Comparison of ENCODE assay signal across 8 cellular contexts in the genomic region with DNA sequence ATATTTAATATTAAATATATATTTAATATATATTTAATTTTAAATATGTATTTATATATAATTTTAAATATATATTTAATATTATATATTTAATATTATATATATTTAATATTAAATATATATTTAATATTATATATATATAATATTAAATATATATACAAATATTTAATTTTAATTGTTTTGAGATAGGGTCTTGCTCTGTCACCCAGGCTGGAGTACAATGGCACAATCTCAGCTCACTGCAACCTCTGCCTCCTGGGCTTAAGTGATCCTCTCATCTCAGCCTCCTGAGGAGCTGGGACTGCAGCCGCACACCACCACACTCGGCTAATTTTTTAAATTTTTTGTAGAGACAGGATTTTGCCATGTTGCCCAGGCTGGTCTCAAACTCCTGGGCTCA. TPM values are rescaled to one million over a fixed set of nuclear protein-coding genes. Genes with fewer than 3 reads are reported as not detected.
DNase-seq lines count a peak whose midpoint lies in the region; ATAC-seq and TF ChIP-seq lines count a peak whose summit lies in the region.
"Not testable (repeated sequence)": the region's sequence is repeated elsewhere in the genome, so short reads cannot be mapped to it uniquely, and the experiment has no call there.
"Had no signal": no experiment of that assay in that cellular context is flagged by ENCODE, and none has a peak within 500 bp of the region (broad histone marks: within the 10 kb centered on the region; RNA-seq: fewer than 3 reads in every experiment).

No MANE protein-coding gene starts in this region.

- not testable (repeated sequence) for H3K27me3 ChIP-seq in esophagus (ENCODE audit: control insufficient read depth in 1 of 2, insufficient read depth in 2 of 2, low read length in 2 of 2); left ventricle myocardium inferior (ENCODE audit: low read depth); lower lobe of right lung (ENCODE audit: low read depth); gastrocnemius medialis

- WGBS in esophagus, 2 donors = 90 to 96% methylated on average over 2 of the region's 2 CpGs

- H3K9me3 ChIP-seq in KOPT-K1 (ENCODE audit: insufficient read depth, low read length, poor library complexity, severe bottlenecking); esophagus (ENCODE audit: control insufficient read depth in 2 of 2, insufficient read depth in 1 of 2, low read depth in 1 of 2, low read length in 1 of 2); left ventricle myocardium inferior (replicated peaks); lower lobe of right lung; gastrocnemius medialis: not testable (repeated sequence)

- H3K4me3 ChIP-seq in esophagus (ENCODE audit: low read depth in 1 of 2, low read length in 2 of 2); left ventricle myocardium inferior; lower lobe of right lung: not testable (repeated sequence)
- H3K4me3 ChIP-seq in gastrocnemius medialis = peak overlapping the region in 1 of 4 donors; percentile 14

- in situ Hi-C loops in gastrocnemius medialis (cut with MboI; ENCODE audit: low sequenced_read_pairs in 4 of 4) = not testable (repeated sequence)

- peaks cover 14% of the 10 kb centered on the region for H3K27me3 Mint-ChIP-seq in WTC11 (ENCODE audit: low read depth)
- not testable (repeated sequence) for H3K27me3 Mint-ChIP-seq in type B pancreatic cell

- H3K4me1 Mint-ChIP-seq in WTC11 = peaks cover 19% of the 10 kb centered on the region
- peaks cover 15% of the 10 kb centered on the region for H3K4me1 Mint-ChIP-seq in type B pancreatic cell (ENCODE audit: unreplicated experiment)

- CTCF ChIA-PET in WTC11 (lab: Charles Lee) = interaction anchor here (0.6 to 2.3 kb wide), 2 partner anchors 13 to 19 kb away, joined by 3 to 10 read pairs; no protein-coding TSS in a partner anchor

- POLR2A ChIA-PET in WTC11 (lab: Charles Lee) = not testable (repeated sequence)

- intact Hi-C loops in left ventricle myocardium inferior (cut with micrococcal nuclease); lower lobe of right lung (cut with DNase I); gastrocnemius medialis (cut with DNase I; ENCODE audit: low total_unique reads): not testable (repeated sequence)

- H3K9me3 Mint-ChIP-seq in WTC11, type B pancreatic cell: not testable (repeated sequence)

- not testable (repeated sequence) for ATAC-seq in WTC11, lower lobe of right lung, gastrocnemius medialis

- not testable (repeated sequence) for H3K36me3 ChIP-seq in KOPT-K1 (ENCODE audit: insufficient read depth, low read length); esophagus (ENCODE audit: control insufficient read depth in 2 of 2, insufficient read depth in 2 of 2, low read length in 1 of 2); left ventricle myocardium inferior; lower lobe of right lung; gastrocnemius medialis

- not testable (repeated sequence) for H3K4me3 Mint-ChIP-seq in WTC11, type B pancreatic cell

- TF ChIP-seq POLR2A in gastrocnemius medialis (IDR thresholded peaks at IDR 0.05) = not testable (repeated sequence)

- peak overlapping the region; percentile 69 for H3K27ac ChIP-seq in KOPT-K1 (ENCODE audit: low read depth, low read length, poor library complexity, severe bottlenecking)
- peak overlapping the region; percentile 66 to 80 for H3K27ac ChIP-seq in esophagus (ENCODE audit: low read depth in 2 of 2, low read length in 1 of 2)
- peak overlapping the region; percentile 63 for H3K27ac ChIP-seq in left ventricle myocardium inferior (replicated peaks)
- H3K27ac ChIP-seq in lower lobe of right lung = not testable (repeated sequence)
- peak overlapping the region; percentile 94 to 99 (median 98) for H3K27ac ChIP-seq in gastrocnemius medialis

- not testable (repeated sequence) for TF ChIP-seq CTCF in WTC11 (IDR thresholded peaks at IDR 0.05); left ventricle myocardium inferior (IDR thresholded peaks at IDR 0.05; ENCODE audit: borderline replicate concordance); lower lobe of right lung (IDR thresholded peaks at IDR 0.05); gastrocnemius medialis (IDR thresholded peaks at IDR 0.05 in 4 of 5, conservative IDR thresholded peaks at IDR 0.05 in 1 of 5); type B pancreatic cell (conservative IDR thresholded peaks at IDR 0.05)

- H3K4me1 ChIP-seq in esophagus (ENCODE audit: control insufficient read depth in 2 of 2, insufficient read depth in 2 of 2, low read length in 1 of 2) = not testable (repeated sequence)
- H3K4me1 ChIP-seq in left ventricle myocardium inferior = peaks cover 84% of the 10 kb centered on the region
- H3K4me1 ChIP-seq in lower lobe of right lung = peaks cover 46% of the 10 kb centered on the region
- peaks cover 52% of the 10 kb centered on the region in 2 donors for H3K4me1 ChIP-seq in gastrocnemius medialis

- H3K36me3 Mint-ChIP-seq in WTC11, type B pancreatic cell: not testable (repeated sequence)

- not testable (repeated sequence) for DNase-seq in WTC11 (ENCODE audit: low spot score); left ventricle myocardium inferior; gastrocnemius medialis; type B pancreatic cell (ENCODE audit: extremely low spot score, unreplicated experiment)
- peak; percentile 4 for DNase-seq in lower lobe of right lung

- H3K27ac Mint-ChIP-seq in WTC11 = not testable (repeated sequence)
- peak overlapping the region; percentile 96 for H3K27ac Mint-ChIP-seq in type B pancreatic cell

TF ChIP-seq in WTC11, 78 proteins besides CTCF, POLR2A, EP300 and RAD21:
- peak; percentile 98 for TF ChIP-seq HMGA2 (CRISPR knock-in tag; IDR thresholded peaks at IDR 0.05)

RNA-seq across cellular contexts. Expression of a gene that starts 5.2 kb away (rescaled TPM):
- total RNA-seq in WTC11 (2021) (3.4 to 9.6 TPM (median 6.0 TPM) in 3 replicates), left ventricle myocardium inferior (48.4 TPM), lower lobe of right lung (14.2 TPM), gastrocnemius medialis (10 to 100 TPM; 12.9 to 38.1 (median 18.9) TPM), type B pancreatic cell (ENCODE audit: low replicate concordance) (7.7 and 26.6 TPM in 2 replicates)
- 10 to 100 TPM; 15.7 to 15.9 TPM for polyA plus RNA-seq in esophagus

RNA-seq across cellular contexts. Expression of a gene that starts 54.2 kb away (rescaled TPM):
- total RNA-seq in WTC11 (2021) (0.04 to 0.18 TPM (median 0.07 TPM) in 3 replicates), left ventricle myocardium inferior (4.2 TPM), lower lobe of right lung (1.7 TPM), gastrocnemius medialis (10 to 100 TPM; 11.2 to 34.5 (median 22.8) TPM), type B pancreatic cell (ENCODE audit: low replicate concordance) (2.7 and 10.7 TPM in 2 replicates)
- polyA plus RNA-seq in esophagus = 1 to 10 TPM; 3.5 to 3.6 TPM
- total RNA-seq: CD8-positive, alpha-beta T cell had no signal
